Comparison of ENCODE assay signal across 11 cellular contexts in the genomic region with DNA sequence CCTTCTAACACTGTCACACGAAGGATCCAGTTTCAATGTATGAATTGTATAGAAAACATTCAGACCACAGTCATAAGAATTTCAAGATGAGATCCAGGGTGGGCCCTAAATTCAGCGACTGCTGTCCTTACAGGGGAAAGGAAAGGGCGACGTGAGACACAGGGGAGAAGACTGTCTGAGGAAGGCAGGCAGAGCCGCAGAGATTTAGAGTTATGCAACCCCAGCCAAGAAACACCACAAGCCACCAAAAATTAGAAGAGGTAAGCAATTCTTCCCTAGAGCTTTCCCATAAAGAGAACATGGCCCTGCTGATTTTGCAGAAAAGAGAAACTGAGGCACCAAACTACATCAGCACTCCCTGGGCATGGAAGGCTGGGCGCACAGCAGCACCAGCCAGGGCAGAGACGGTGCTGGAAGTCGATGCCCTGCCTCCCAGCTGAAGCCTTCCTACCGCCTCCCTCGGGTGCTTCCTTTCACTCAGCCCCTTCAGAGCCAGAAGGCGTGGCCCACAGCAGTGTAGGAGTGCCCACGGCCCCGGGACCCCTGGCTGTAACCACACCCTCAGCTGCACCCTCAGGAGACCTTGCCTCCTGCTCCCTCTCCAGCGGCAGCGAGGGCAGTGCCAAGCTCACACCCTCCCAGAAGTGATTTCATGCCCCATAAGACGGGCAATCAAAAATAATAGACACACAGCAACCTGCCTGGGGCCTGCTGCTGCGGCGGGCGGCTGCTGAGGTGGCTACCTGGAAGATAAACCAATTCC.
A peak's percentile ranks its signal among the peaks of the same experiment; 100 is the strongest.
DNase-seq lines count a peak whose midpoint lies in the region; ATAC-seq and TF ChIP-seq lines count a peak whose summit lies in the region.
"Had no signal": no experiment of that assay in that cellular context is flagged by ENCODE, and none has a peak within 500 bp of the region (broad histone marks: within the 10 kb centered on the region; RNA-seq: fewer than 3 reads in every experiment).

No MANE protein-coding gene starts in this region.

- no peaks in the 10 kb centered on the region for H3K9me3 Mint-ChIP-seq in stimulated activated naive CD8-positive, alpha-beta T cell treated with anti-CD3 and anti-CD28 coated beads, Interleukin-15, Interleukin-2, amounts not matched to agents 100 ng/mL and 50 ng/mL, for 24 hours

- H3K27me3 Mint-ChIP-seq in stimulated activated naive CD8-positive, alpha-beta T cell treated with anti-CD3 and anti-CD28 coated beads, Interleukin-15, Interleukin-2, amounts not matched to agents 100 ng/mL and 50 ng/mL, for 24 hours: no peaks in the 10 kb centered on the region

- H3K4me1 Mint-ChIP-seq in stimulated activated naive CD8-positive, alpha-beta T cell treated with anti-CD3 and anti-CD28 coated beads, Interleukin-15, Interleukin-2, amounts not matched to agents 100 ng/mL and 50 ng/mL, for 24 hours (ENCODE audit: low read depth): peaks cover 52% of the 10 kb centered on the region

- H3K27ac ChIP-seq in foreskin keratinocyte: no peak overlapping the region
- H3K27ac ChIP-seq: VCaP had no signal

- no peak for TF ChIP-seq CTCF in foreskin keratinocyte (conservative IDR thresholded peaks at IDR 0.05)

- H3K36me3 Mint-ChIP-seq in stimulated activated naive CD8-positive, alpha-beta T cell treated with anti-CD3 and anti-CD28 coated beads, Interleukin-15, Interleukin-2, amounts not matched to agents 100 ng/mL and 50 ng/mL, for 24 hours (ENCODE audit: low read depth): no peaks in the 10 kb centered on the region

- H3K27ac Mint-ChIP-seq in stimulated activated naive CD8-positive, alpha-beta T cell treated with anti-CD3 and anti-CD28 coated beads, Interleukin-15, Interleukin-2, amounts not matched to agents 100 ng/mL and 50 ng/mL, for 24 hours: peak overlapping the region; percentile 37

- DNase-seq in stimulated activated naive CD8-positive, alpha-beta T cell treated with anti-CD3 and anti-CD28 coated beads, Interleukin-15, Interleukin-2, amounts not matched to agents 100 U/mL and 50 U/mL, for 24 hours: no peak
- DNase-seq in NCI-H69 (lab: John Stamatoyannopoulos, UW): peak; percentile 95
- DNase-seq in foreskin keratinocyte: no peak
- DNase-seq in GM03348 (ENCODE audit: low spot score): no peak
- no peak for DNase-seq in stimulated activated CD4-positive, alpha-beta T cell treated with anti-CD3 and anti-CD28 coated beads, Interleukin-2, amount 100 ng/mL, for 24 hours
- no peak for DNase-seq in NCI-H2196 treated with DMSO at 0.1 percent for 48 hours (lab: John Stamatoyannopoulos, UW; ENCODE audit: unreplicated experiment)
- DNase-seq: NCI-H2081 had no signal

- ATAC-seq in stimulated activated naive CD8-positive, alpha-beta T cell treated with anti-CD3 and anti-CD28 coated beads, Interleukin-15, Interleukin-2, amounts not matched to agents 100 U/mL and 50 U/mL, for 24 hours: no peak
- peak; percentile 19 for ATAC-seq in foreskin keratinocyte
- no peak for ATAC-seq in GM18520 (IDR thresholded peaks at IDR 0.05; ENCODE audit: unreplicated experiment)
- ATAC-seq: Right ventricle myocardium inferior had no signal

- H3K27me3 ChIP-seq in foreskin keratinocyte: peaks cover 19% of the 10 kb centered on the region

- H3K4me3 Mint-ChIP-seq in stimulated activated naive CD8-positive, alpha-beta T cell treated with anti-CD3 and anti-CD28 coated beads, Interleukin-15, Interleukin-2, amounts not matched to agents 100 ng/mL and 50 ng/mL, for 24 hours: peak overlapping the region; percentile 31

- peaks cover 12% of the 10 kb centered on the region for H3K4me1 ChIP-seq in foreskin keratinocyte
